In genomic region chr4:57652765-57653164, GRCh38 we compare ENCODE assay signal across 9 cellular contexts.
"Had no signal": no experiment of that assay in that cellular context is flagged by ENCODE, and none has a peak within 500 bp of the region (broad histone marks: within the 10 kb centered on the region; RNA-seq: fewer than 3 reads in every experiment).

No MANE protein-coding gene starts in this region.

- H3K27ac Mint-ChIP-seq: GM23338, H9, HFFc6 had no signal

- ATAC-seq: GM23338, HCT116 had no signal

- H3K9me3 ChIP-seq: HAP-1 had no signal

- H3K27ac ChIP-seq: GM23248 had no signal

- H3K9me3 Mint-ChIP-seq: GM23338, H9 had no signal

- H3K4me1 ChIP-seq: HAP-1 had no signal

- H3K4me3 Mint-ChIP-seq: GM23338, H9, HFFc6 had no signal

- H3K36me3 ChIP-seq: HAP-1 had no signal

- DNase-seq: GM23248, GOT3, H7, H9, HCEC 1CT, HFFc6 had no signal

- H3K4me3 ChIP-seq: GM23248, GM23338, HAP-1 had no signal

- H3K4me2 ChIP-seq: GM23338 had no signal

- H2AFZ ChIP-seq: GM23248, GM23338 had no signal

- H3K9ac ChIP-seq: GM23248 had no signal
